8 cellular contexts compared by ENCODE assay signal in the genomic region with DNA sequence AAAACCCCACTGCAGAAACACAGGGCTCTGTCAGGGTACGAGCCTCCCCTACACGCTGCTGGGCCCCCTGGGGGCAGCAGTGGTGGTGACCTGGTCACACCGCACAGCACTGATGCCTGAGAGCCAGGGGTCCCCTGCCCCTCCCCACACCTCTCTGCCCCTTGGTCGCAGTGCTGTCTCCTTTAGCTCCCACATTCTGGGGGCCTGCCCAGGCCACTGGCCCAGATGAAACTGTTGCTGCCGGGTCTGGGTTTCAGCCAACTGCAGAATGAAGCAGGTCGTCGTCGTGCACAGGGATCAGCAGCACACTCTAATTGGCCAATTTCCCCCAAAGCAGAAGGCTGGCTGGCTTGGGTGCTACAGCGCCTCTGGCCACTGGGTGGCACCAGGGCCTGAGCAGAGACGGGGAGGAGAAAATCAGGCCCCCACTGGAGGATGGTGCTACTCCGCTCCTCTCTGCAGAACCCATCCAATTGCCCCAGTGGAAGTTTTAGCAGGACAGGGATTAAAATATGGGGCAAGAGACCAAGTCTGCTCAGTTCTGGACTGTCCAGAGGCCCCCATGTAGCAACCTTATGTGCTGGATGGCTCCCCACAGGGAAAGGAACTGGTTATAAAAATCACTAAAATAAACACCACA. TPM values are rescaled to one million over a fixed set of nuclear protein-coding genes. Genes with fewer than 3 reads are reported as not detected.
A peak's percentile ranks its signal among the peaks of the same experiment; 100 is the strongest.
DNase-seq lines count a peak whose midpoint lies in the region; ATAC-seq and TF ChIP-seq lines count a peak whose summit lies in the region.

No MANE protein-coding gene starts in this region.

- H4K20me1 ChIP-seq in SK-N-SH (ENCODE audit: insufficient read depth) = peaks cover 15% of the 10 kb centered on the region; the same call in 1 of the 2 replicates

- peaks cover 4% of the 10 kb centered on the region for H3K27me3 Mint-ChIP-seq in activated naive CD4-positive, alpha-beta T cell treated with anti-CD3 and anti-CD28 coated beads, Interleukin-2, amount 10 ng/mL, durations not matched to agents 7 days and 5 days
- H3K27me3 Mint-ChIP-seq in osteocyte (ENCODE audit: unreplicated experiment) = no peaks in the 10 kb centered on the region

- H3K36me3 ChIP-seq in SK-N-SH (replicated peaks in 1 of 2; ENCODE audit: control insufficient read depth in 1 of 2, insufficient read depth in 2 of 2, low read length in 1 of 2) (peaks cover 29 to 67% of the 10 kb centered on the region in 2 experiments), tibial artery (peaks cover 40 to 64% (median 60%) of the 10 kb centered on the region in 3 donors)

- H3K27me3 ChIP-seq in SK-N-SH (ENCODE audit: insufficient read depth) (no peaks in the 10 kb centered on the region), tibial artery (no peaks in the 10 kb centered on the region)

- DNase-seq in DMS153 treated with DMSO at 0.1 percent for 48 hours (lab: John Stamatoyannopoulos, UW; ENCODE audit: unreplicated experiment) (peak; percentile 77), M059J (ENCODE audit: low read depth) (peak; percentile 66), SK-N-SH (peak; percentile 94), globus pallidus (ENCODE audit: low spot score) (peak; percentile 69), osteocyte (ENCODE audit: extremely low spot score, unreplicated experiment) (no peak), tibial artery (peak; percentile 71 to 84)
- peak; percentile 83 for DNase-seq in activated naive CD4-positive, alpha-beta T cell treated with anti-CD3 and anti-CD28 coated beads, Interleukin-2, amount 10 ng/mL, durations not matched to agents 7 days and 5 days

- WGBS in SK-N-SH (ENCODE audit: low lambda C conversion rate) = 16% methylated on average over 5 of the region's 11 CpGs

- TF ChIP-seq CTCF in SK-N-SH (IDR thresholded peaks at IDR 0.05) (peak; percentile 77), osteocyte (IDR thresholded peaks at IDR 0.05) (peak; percentile 87), tibial artery (IDR thresholded peaks at IDR 0.05) (peak; percentile 88 to 93)

- peaks cover 52% of the 10 kb centered on the region for H3K36me3 Mint-ChIP-seq in activated naive CD4-positive, alpha-beta T cell treated with anti-CD3 and anti-CD28 coated beads, Interleukin-2, amount 10 ng/mL, durations not matched to agents 7 days and 5 days
- peaks cover 29% of the 10 kb centered on the region for H3K36me3 Mint-ChIP-seq in osteocyte (ENCODE audit: unreplicated experiment)

- intact Hi-C loops in tibial artery (cut with DNase I; ENCODE audit: low total_unique reads) = loop anchor here (5.0 kb wide), 1 partner anchor 107 kb away; a partner anchor contains a TSS

- no peak overlapping the region; a peak in 1 of 4 replicates for H3K4me3 ChIP-seq in SK-N-SH (ENCODE audit: low read depth in 2 of 2, low read length in 1 of 2)
- no peak overlapping the region for H3K4me3 ChIP-seq in tibial artery

- H3F3A ChIP-seq in SK-N-SH (replicated peaks; ENCODE audit: insufficient read depth) = peaks cover 22% of the 10 kb centered on the region

- H2AFZ ChIP-seq in SK-N-SH (ENCODE audit: low read depth) = no peak overlapping the region

- peak; percentile 84 for ATAC-seq in GM21737 (IDR thresholded peaks at IDR 0.05; ENCODE audit: unreplicated experiment)

- H3K9me3 ChIP-seq in SK-N-SH = no peaks in the 10 kb centered on the region
- no peaks in the 10 kb centered on the region for H3K9me3 ChIP-seq in tibial artery

- H3K4me1 Mint-ChIP-seq in activated naive CD4-positive, alpha-beta T cell treated with anti-CD3 and anti-CD28 coated beads, Interleukin-2, amount 10 ng/mL, durations not matched to agents 7 days and 5 days = peaks cover 46% of the 10 kb centered on the region
- peaks cover 10% of the 10 kb centered on the region for H3K4me1 Mint-ChIP-seq in osteocyte (ENCODE audit: unreplicated experiment)

- H3K79me2 ChIP-seq in SK-N-SH (ENCODE audit: insufficient read depth) = peaks cover 28% of the 10 kb centered on the region; the same call in 1 of the 2 replicates

- POLR2A ChIA-PET in SK-N-SH (lab: Yijun Ruan, JAX) = no interaction called here

- no peaks in the 10 kb centered on the region for H3K9me3 Mint-ChIP-seq in activated naive CD4-positive, alpha-beta T cell treated with anti-CD3 and anti-CD28 coated beads, Interleukin-2, amount 10 ng/mL, durations not matched to agents 7 days and 5 days
- H3K9me3 Mint-ChIP-seq in osteocyte (ENCODE audit: unreplicated experiment) = no peaks in the 10 kb centered on the region

- H3K27ac ChIP-seq in SK-N-SH (ENCODE audit: low read depth in 2 of 2, low read length in 1 of 2) (peak overlapping the region; percentile 13 to 39; a peak in 2 of 4 replicates), tibial artery (no peak overlapping the region)

- H3K9me2 ChIP-seq in SK-N-SH = no peaks in the 10 kb centered on the region

- peaks cover 4 to 15% of the 10 kb centered on the region in 2 experiments; a peak in 2 of 4 replicates for H3K4me1 ChIP-seq in SK-N-SH (ENCODE audit: control insufficient read depth in 1 of 2, insufficient read depth in 2 of 2, low read depth in 1 of 2, low read length in 1 of 2)
- peaks cover 0 to 37% (median 18%) of the 10 kb centered on the region in 4 donors for H3K4me1 ChIP-seq in tibial artery

- TF ChIP-seq EP300 in SK-N-SH (IDR thresholded peaks at IDR 0.05; ENCODE audit: borderline replicate concordance in 1 of 2, low read depth in 1 of 2, low read length in 1 of 2) = no peak

- TF ChIP-seq RAD21 in SK-N-SH (IDR thresholded peaks at IDR 0.05; ENCODE audit: low read length) = peak; percentile 76

- CTCF ChIA-PET in SK-N-SH (lab: Yijun Ruan, JAX) = interaction anchor here (0.6 to 9.8 kb wide), 25 partner anchors 12 to 335 kb away, joined by 3 to 181 read pairs (median 5); a partner anchor contains a TSS
- CTCF ChIA-PET in activated naive CD4-positive, alpha-beta T cell treated with anti-CD3 and anti-CD28 coated beads, Interleukin-2, amount 10 ng/mL, durations not matched to agents 7 days and 5 days (lab: Charles Lee) = interaction anchor here (1.1 to 7.3 kb wide), 9 partner anchors 9 to 109 kb away, joined by 3 to 46 read pairs (median 9); a partner anchor contains a TSS

- no peak overlapping the region for H3K4me3 Mint-ChIP-seq in activated naive CD4-positive, alpha-beta T cell treated with anti-CD3 and anti-CD28 coated beads, Interleukin-2, amount 10 ng/mL, durations not matched to agents 7 days and 5 days
- H3K4me3 Mint-ChIP-seq in osteocyte (ENCODE audit: unreplicated experiment) = no peak overlapping the region

- no peak overlapping the region for H3K9ac ChIP-seq in SK-N-SH

- H3K4me2 ChIP-seq in SK-N-SH = no peak overlapping the region

- peak overlapping the region; percentile 89 for H3K27ac Mint-ChIP-seq in activated naive CD4-positive, alpha-beta T cell treated with anti-CD3 and anti-CD28 coated beads, Interleukin-2, amount 10 ng/mL, durations not matched to agents 7 days and 5 days
- H3K27ac Mint-ChIP-seq in osteocyte (ENCODE audit: unreplicated experiment) = peak overlapping the region; percentile 27

TF ChIP-seq in SK-N-SH, 30 proteins besides CTCF, POLR2A, EP300 and RAD21 (continues in another document):
- TF ChIP-seq MXI1 (IDR thresholded peaks at IDR 0.05; ENCODE audit: low read depth, low read length) (0 out of 2 replicates have a peak, but pooled peaks have one; percentile 21), CHD2 (IDR thresholded peaks at IDR 0.05; ENCODE audit: low read length, partially characterized antibody) (peak; percentile 19), ELF1 (IDR thresholded peaks at IDR 0.05) (no peak), TAF1 (IDR thresholded peaks at IDR 0.05; ENCODE audit: borderline replicate concordance, low read depth, low read length) (no peak), TEAD4 (IDR thresholded peaks at IDR 0.05; ENCODE audit: borderline replicate concordance, insufficient read depth) (no peak), SIN3A (IDR thresholded peaks at IDR 0.05; ENCODE audit: borderline replicate concordance, low read depth, low read length) (peak; percentile 37; the same call in 1 of the 2 replicates), NRF1 (IDR thresholded peaks at IDR 0.05; ENCODE audit: low read depth, low read length) (no peak), JUND (IDR thresholded peaks at IDR 0.05) (no peak), SMC3 (IDR thresholded peaks at IDR 0.05; ENCODE audit: low read depth, low read length) (peak; percentile 76), TCF12 (IDR thresholded peaks at IDR 0.05) (no peak), RCOR1 (IDR thresholded peaks at IDR 0.05; ENCODE audit: low read length) (peak; percentile 37; the same call in 1 of the 2 replicates), EZH2phosphoT487 (IDR thresholded peaks at IDR 0.05; ENCODE audit: borderline replicate concordance, low read depth) (no peak), YY1 (IDR thresholded peaks at IDR 0.05; ENCODE audit: low read depth) (no peak), GABPA (IDR thresholded peaks at IDR 0.05; ENCODE audit: low read depth) (no peak)
- TF ChIP-seq, protein P1, sequence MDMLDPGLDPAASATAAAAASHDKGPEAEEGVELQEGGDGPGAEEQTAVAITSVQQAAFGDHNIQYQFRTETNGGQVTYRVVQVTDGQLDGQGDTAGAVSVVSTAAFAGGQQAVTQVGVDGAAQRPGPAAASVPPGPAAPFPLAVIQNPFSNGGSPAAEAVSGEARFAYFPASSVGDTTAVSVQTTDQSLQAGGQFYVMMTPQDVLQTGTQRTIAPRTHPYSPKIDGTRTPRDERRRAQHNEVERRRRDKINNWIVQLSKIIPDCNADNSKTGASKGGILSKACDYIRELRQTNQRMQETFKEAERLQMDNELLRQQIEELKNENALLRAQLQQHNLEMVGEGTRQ (IDR thresholded peaks at IDR 0.05; ENCODE audit: borderline replicate concordance, low read depth, low read length) = no peak

RNA-seq across cellular contexts. Expression of a gene that starts 26.1 kb away (rescaled TPM):
- total RNA-seq in M059J (2014; rRNA removed; shearing (Covaris generic)) = 26.1 and 42.6 TPM in 2 replicates
- polyA plus RNA-seq in SK-N-SH (2012; rRNA removed) = 14.7 and 15.6 TPM in 2 replicates
- 9.5 and 11.1 TPM in 2 replicates for polyA plus RNA-seq in SK-N-SH (2012; cell fraction: cytosol; rRNA removed)
- 59.9 and 69.2 TPM in 2 replicates for polyA plus RNA-seq in SK-N-SH (2012; cell fraction: nucleus; rRNA removed)
- 53.6 and 54.7 TPM in 2 replicates for total RNA-seq in osteocyte

RNA-seq across cellular contexts. Expression of a gene that starts 37.8 kb away (rescaled TPM):
- total RNA-seq in M059J (2014; rRNA removed; shearing (Covaris generic)) = 40.4 and 53.4 TPM in 2 replicates
- polyA plus RNA-seq in SK-N-SH (2012; rRNA removed) = 18.1 and 18.7 TPM in 2 replicates
- 18.8 and 19.9 TPM in 2 replicates for polyA plus RNA-seq in SK-N-SH (2012; cell fraction: cytosol; rRNA removed)
- 13.2 and 15.2 TPM in 2 replicates for polyA plus RNA-seq in SK-N-SH (2012; cell fraction: nucleus; rRNA removed)
- 33.5 and 35.8 TPM in 2 replicates for total RNA-seq in osteocyte

RNA-seq across cellular contexts. Expression of a gene that starts 38.5 kb away (rescaled TPM):
- 13.8 and 19.1 TPM in 2 replicates for total RNA-seq in M059J (2014; rRNA removed; shearing (Covaris generic))
- 10.1 and 11.2 TPM in 2 replicates for polyA plus RNA-seq in SK-N-SH (2012; rRNA removed)
- 14.5 and 14.6 TPM in 2 replicates for polyA plus RNA-seq in SK-N-SH (2012; cell fraction: cytosol; rRNA removed)
- polyA plus RNA-seq in SK-N-SH (2012; cell fraction: nucleus; rRNA removed) = 8.8 and 12.4 TPM in 2 replicates
- 12.2 and 12.8 TPM in 2 replicates for total RNA-seq in osteocyte

RNA-seq across cellular contexts. Expression of a gene that starts 52.3 kb away (rescaled TPM):
- total RNA-seq in M059J (2014; rRNA removed; shearing (Covaris generic)) = not detected in 2 replicates
- polyA plus RNA-seq in SK-N-SH (2012; rRNA removed) = not detected in 2 replicates
- 0.01 TPM in 1 of 2 replicates, not detected in the other for polyA plus RNA-seq in SK-N-SH (2012; cell fraction: cytosol; rRNA removed)
- 0.19 and 0.23 TPM in 2 replicates for polyA plus RNA-seq in SK-N-SH (2012; cell fraction: nucleus; rRNA removed)
- not detected in 2 replicates for total RNA-seq in osteocyte

Comparison
In these comparisons a context has a peak if more than half of its experiments do, and no peak if none do; other contexts are left out.
1. H3K27ac ChIP-seq: peak in SK-N-SH (2 of 2); none in tibial artery (0 of 2).
2. Peak in every context shown above with its lines, with median percentiles within 50 percentile points of each other: CTCF ChIP-seq.